1 cellular context compared by ENCODE assay signal in the genomic region with DNA sequence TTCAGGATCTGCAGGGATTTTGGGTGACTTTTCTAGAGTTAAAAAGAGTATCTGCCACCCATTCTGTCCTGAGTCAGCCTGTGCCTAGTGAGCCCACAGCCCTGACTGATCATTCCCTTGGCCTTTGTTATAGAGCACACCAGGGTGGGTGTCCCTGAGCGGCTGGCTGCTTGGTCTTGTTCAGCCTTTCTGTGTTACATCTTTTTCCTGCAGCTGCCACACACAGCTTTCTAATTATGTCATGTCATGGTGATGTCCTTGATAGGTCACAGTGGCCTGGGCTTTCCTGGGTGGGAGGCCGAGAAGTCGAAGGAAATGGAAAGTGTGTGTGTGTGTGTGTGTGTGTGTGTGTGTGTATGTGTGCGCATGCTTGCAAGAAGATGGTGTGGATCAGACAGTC.
TF ChIP-seq lines count a peak whose summit lies in the region.

No MANE protein-coding gene starts in this region.

TF ChIP-seq in H1, 55 proteins besides CTCF, POLR2A, EP300 and RAD21:
- TF ChIP-seq RNF2 (IDR thresholded peaks at IDR 0.05; ENCODE audit: borderline replicate concordance, low read depth, low read length, missing control alignments, poor library complexity, severe bottlenecking): no peak
- no peak for TF ChIP-seq ASH2L (IDR thresholded peaks at IDR 0.05; ENCODE audit: low read length)
- TF ChIP-seq FOSL1 (IDR thresholded peaks at IDR 0.05; ENCODE audit: insufficient read depth, low read depth, low read length): no peak
- no peak for TF ChIP-seq SRF (IDR thresholded peaks at IDR 0.05; ENCODE audit: low read depth, low read length)
- no peak for TF ChIP-seq CBX5 (IDR thresholded peaks at IDR 0.05; ENCODE audit: low read depth, low read length)
- TF ChIP-seq, protein P1, sequence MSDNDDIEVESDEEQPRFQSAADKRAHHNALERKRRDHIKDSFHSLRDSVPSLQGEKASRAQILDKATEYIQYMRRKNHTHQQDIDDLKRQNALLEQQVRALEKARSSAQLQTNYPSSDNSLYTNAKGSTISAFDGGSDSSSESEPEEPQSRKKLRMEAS (IDR thresholded peaks at IDR 0.05): no peak
- TF ChIP-seq CHD1 (IDR thresholded peaks at IDR 0.05; ENCODE audit: low read depth, low read length): no peak
- no peak for TF ChIP-seq GTF2F1 (IDR thresholded peaks at IDR 0.05; ENCODE audit: borderline replicate concordance, low read depth, low read length)
